In the genomic region with DNA sequence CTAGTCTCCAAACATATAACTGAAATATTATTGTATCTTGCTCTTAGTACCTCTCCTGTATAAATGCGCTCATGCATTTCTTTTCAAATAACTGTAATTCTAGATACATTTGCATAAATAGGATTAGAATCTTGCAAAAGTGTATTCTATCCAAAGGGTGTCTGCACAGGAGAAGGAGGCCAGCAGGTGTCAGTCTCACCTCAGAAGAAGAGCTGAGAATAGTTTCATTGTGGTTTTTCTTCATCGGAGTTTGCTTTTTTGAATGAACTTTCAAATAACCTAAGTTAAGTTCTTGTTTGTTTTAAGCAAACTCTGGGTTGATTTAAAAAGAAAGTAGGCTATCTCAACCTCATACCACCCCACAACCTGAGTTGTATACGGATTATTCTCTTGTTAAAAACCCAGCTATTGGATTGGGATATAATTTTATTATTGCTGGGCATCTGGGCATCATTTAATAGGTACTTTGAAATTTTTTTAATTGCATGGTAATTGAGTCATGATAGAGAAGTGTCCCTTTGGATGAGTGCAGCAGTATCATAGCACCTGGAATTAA, we compare ENCODE assay signal across 8 cellular contexts.
DNase-seq lines count a peak whose midpoint lies in the region; ATAC-seq and TF ChIP-seq lines count a peak whose summit lies in the region.

No MANE protein-coding gene starts in this region.

- DNase-seq in DMS153 treated with DMSO at 0.1 percent for 48 hours (lab: John Stamatoyannopoulos, UW; ENCODE audit: unreplicated experiment) (peak; percentile 9), DMS153 (lab: John Stamatoyannopoulos, UW) (no peak), HFF-Myc (ENCODE audit: extremely low read depth, low read depth) (peak; percentile 70), NCI-H446 treated with DMSO at 0.1 percent for 48 hours (lab: John Stamatoyannopoulos, UW) (peak; percentile 47), T47D (ENCODE audit: low read depth in 1 of 2, low spot score in 1 of 2) (peak; percentile 28 to 67), kidney tubule cell (ENCODE audit: low spot score) (peak; percentile 66), vagina (ENCODE audit: extremely low spot score in 2 of 2) (no peak)

- in situ Hi-C loops in T47D (cut with HindIII; ENCODE audit: low pct_unique_long_range_greater_than_20kb, low sequenced_read_pairs): no loop called here

- H3K4me3 ChIP-seq in HFF-Myc (replicated peaks; ENCODE audit: low read depth, low read length): no peak overlapping the region
- no peak overlapping the region for H3K4me3 ChIP-seq in vagina

- H3K4me1 ChIP-seq in vagina: peaks cover 8% of the 10 kb centered on the region

- H3K27ac ChIP-seq in vagina: no peak overlapping the region

- intact Hi-C loops in vagina (cut with DNase I): no loop called here

- no peak for ATAC-seq in HG03460 (IDR thresholded peaks at IDR 0.05; ENCODE audit: unreplicated experiment)

- H3K36me3 ChIP-seq in vagina: no peaks in the 10 kb centered on the region

- TF ChIP-seq CTCF in HFF-Myc (IDR thresholded peaks at IDR 0.05; ENCODE audit: low read depth, low read length, missing control alignments) (peak; percentile 81), vagina (IDR thresholded peaks at IDR 0.05) (peak; percentile 20 to 48 (median 44))

- no peaks in the 10 kb centered on the region for H3K9me3 ChIP-seq in vagina

- H3K27me3 ChIP-seq in vagina: no peaks in the 10 kb centered on the region

- no peak for TF ChIP-seq POLR2A in vagina (IDR thresholded peaks at IDR 0.05)

Comparison
In these comparisons a context has a peak if more than half of its experiments do, and no peak if none do; other contexts are left out.
1. DNase-seq: peak in DMS153 treated with DMSO at 0.1 percent for 48 hours (single experiment), HFF-Myc (single experiment), NCI-H446 treated with DMSO at 0.1 percent for 48 hours (single experiment), T47D (2 of 2) and kidney tubule cell (single experiment); none in DMS153 (single experiment) and vagina (0 of 2).